ENCODE assay signal across 1 cellular context in the genomic region with DNA sequence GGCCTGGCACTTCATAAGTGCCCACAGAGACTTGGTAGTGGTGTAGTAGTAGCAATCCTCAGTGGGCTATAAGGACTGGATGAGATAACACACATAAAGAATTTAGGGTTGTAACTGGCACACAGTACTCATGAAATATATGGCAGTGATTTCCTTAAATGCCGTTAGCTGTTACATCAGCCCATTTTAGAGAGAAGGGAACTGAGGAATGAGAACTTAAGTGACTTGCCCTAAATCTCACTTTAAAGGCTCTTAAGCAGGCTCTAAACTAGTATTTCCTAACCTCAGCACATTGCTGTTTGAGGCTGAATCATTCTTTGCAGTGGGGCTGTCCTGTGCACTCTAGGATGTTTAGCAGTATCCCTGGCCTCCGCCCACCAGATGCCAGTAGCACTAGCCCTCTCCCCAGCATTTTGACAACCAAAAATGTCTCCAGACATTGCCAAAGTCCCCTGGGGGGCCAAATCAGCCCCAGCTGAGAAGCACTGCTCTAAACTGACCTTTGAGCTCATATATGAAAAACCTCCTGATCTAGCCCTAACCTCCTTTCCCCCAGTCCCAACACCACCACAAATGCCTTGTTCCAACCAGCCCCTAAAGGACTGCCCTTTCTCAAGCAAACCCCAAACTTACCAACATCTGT.
TF ChIP-seq lines count a peak whose summit lies in the region.

No MANE protein-coding gene starts in this region.

TF ChIP-seq in H1, 55 proteins besides CTCF, POLR2A, EP300 and RAD21:
- TF ChIP-seq POU5F1 (IDR thresholded peaks at IDR 0.05; ENCODE audit: low read depth, low read length) (no peak), SRF (IDR thresholded peaks at IDR 0.05; ENCODE audit: low read depth, low read length) (no peak), GTF2F1 (IDR thresholded peaks at IDR 0.05; ENCODE audit: borderline replicate concordance, low read depth, low read length) (no peak), CTBP2 (IDR thresholded peaks at IDR 0.05; ENCODE audit: borderline replicate concordance, insufficient read depth, insufficient read length, low read length) (no peak), KDM4A (IDR thresholded peaks at IDR 0.05; ENCODE audit: low read depth, low read length, severe bottlenecking) (no peak), SP1 (IDR thresholded peaks at IDR 0.05; ENCODE audit: low read depth, low read length) (no peak), BCL11A (IDR thresholded peaks at IDR 0.05; ENCODE audit: low read depth in 2 of 2, low read length in 2 of 2) (no peak), NANOG (IDR thresholded peaks at IDR 0.05; ENCODE audit: insufficient read depth, low read depth, low read length, poor library complexity, severe bottlenecking) (no peak), SP2 (IDR thresholded peaks at IDR 0.05; ENCODE audit: low read length) (no peak), FOSL1 (IDR thresholded peaks at IDR 0.05; ENCODE audit: insufficient read depth, low read depth, low read length) (no peak), ASH2L (IDR thresholded peaks at IDR 0.05; ENCODE audit: low read length) (no peak), RXRA (IDR thresholded peaks at IDR 0.05; ENCODE audit: insufficient read depth, low read depth, low read length) (no peak), TCF12 (IDR thresholded peaks at IDR 0.05; ENCODE audit: low read depth, low read length) (no peak), YY1 (IDR thresholded peaks at IDR 0.05; ENCODE audit: low read depth, low read length) (no peak)
- TF ChIP-seq, protein P1, sequence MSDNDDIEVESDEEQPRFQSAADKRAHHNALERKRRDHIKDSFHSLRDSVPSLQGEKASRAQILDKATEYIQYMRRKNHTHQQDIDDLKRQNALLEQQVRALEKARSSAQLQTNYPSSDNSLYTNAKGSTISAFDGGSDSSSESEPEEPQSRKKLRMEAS (IDR thresholded peaks at IDR 0.05) = no peak
